40 cellular contexts compared by ENCODE assay signal in genomic region chr2:190339394-190339793, GRCh38.
"Had no signal": no experiment of that assay in that cellular context is flagged by ENCODE, and none has a peak within 500 bp of the region (broad histone marks: within the 10 kb centered on the region; RNA-seq: fewer than 3 reads in every experiment).

No MANE protein-coding gene starts in this region.

- H3K27ac Mint-ChIP-seq: activated naive CD4-positive, alpha-beta T cell treated with anti-CD3 and anti-CD28 coated beads for 36 hours; activated naive CD4-positive, alpha-beta T cell treated with anti-CD3 and anti-CD28 coated beads, Interleukin-2, amount 10 ng/mL, durations not matched to agents 7 days and 5 days; activated naive CD4-positive, alpha-beta T cell treated with anti-CD3 and anti-CD28 coated beads, Interleukin-2, amount 50 U/mL, for 24 hours; activated naive CD4-positive, alpha-beta T cell treated with anti-CD3 and anti-CD28 coated beads, Interleukin-2, amount 50 U/mL, for 72 hours; activated naive CD8-positive, alpha-beta T cell; activated naive CD8-positive, alpha-beta T cell treated with anti-CD3 and anti-CD28 coated beads for 36 hours; activated naive CD8-positive, alpha-beta T cell treated with anti-CD3 and anti-CD28 coated beads, Interleukin-2, amount 10 ng/mL, durations not matched to agents 7 days and 5 days; activated naive CD8-positive, alpha-beta T cell treated with anti-CD3 and anti-CD28 coated beads, Interleukin-2, amount 50 U/mL, for 24 hours; activated T-cell treated with anti-CD3 and anti-CD28 coated beads, Interleukin-2, amount 50 U/mL, for 24 hours; activated T-cell treated with anti-CD3 and anti-CD28 coated beads, Interleukin-2, amount 50 U/mL, for 72 hours; activated T-helper 1 cell treated with anti-CD3 and anti-CD28 coated beads, Interleukin-12 subunit alpha, Interleukin-12 subunit beta, Interleukin-2, Interleukin-4 antibody, amounts not matched to agents 30 ng/mL and 10 ng/mL and 1 ng/mL, durations not matched to agents 14 hours and 24 hours and 36 hours; activated T-helper 17 cell treated with anti-CD3 and anti-CD28 coated beads, Interleukin-2, amount 50 U/mL, for 72 hours; activated T-helper 2 cell treated with anti-CD3 and anti-CD28 coated beads, Interferon-gamma antibody, Interleukin-2, Interleukin-4, amounts not matched to agents 10 μg/mL and 5 μg/mL and 100 μg/mL, durations not matched to agents 14 hours and 24 hours and 36 hours; brain had no signal

- H3K9me3 Mint-ChIP-seq: activated naive CD4-positive, alpha-beta T cell treated with anti-CD3 and anti-CD28 coated beads for 36 hours; activated naive CD4-positive, alpha-beta T cell treated with anti-CD3 and anti-CD28 coated beads, Interleukin-2, amount 10 ng/mL, durations not matched to agents 7 days and 5 days; activated naive CD4-positive, alpha-beta T cell treated with anti-CD3 and anti-CD28 coated beads, Interleukin-2, amount 50 U/mL, for 24 hours; activated naive CD4-positive, alpha-beta T cell treated with anti-CD3 and anti-CD28 coated beads, Interleukin-2, amount 50 U/mL, for 72 hours; activated naive CD8-positive, alpha-beta T cell treated with anti-CD3 and anti-CD28 coated beads for 36 hours; activated naive CD8-positive, alpha-beta T cell treated with anti-CD3 and anti-CD28 coated beads, Interleukin-2, amount 10 ng/mL, durations not matched to agents 7 days and 5 days; activated naive CD8-positive, alpha-beta T cell treated with anti-CD3 and anti-CD28 coated beads, Interleukin-2, amount 50 U/mL, for 24 hours; activated T-cell treated with anti-CD3 and anti-CD28 coated beads, Interleukin-2, amount 50 U/mL, for 24 hours; activated T-cell treated with anti-CD3 and anti-CD28 coated beads, Interleukin-2, amount 50 U/mL, for 4 hours; activated T-cell treated with anti-CD3 and anti-CD28 coated beads, Interleukin-2, amount 50 U/mL, for 72 hours; activated T-helper 1 cell treated with anti-CD3 and anti-CD28 coated beads, Interleukin-12 subunit alpha, Interleukin-12 subunit beta, Interleukin-2, Interleukin-4 antibody, amounts not matched to agents 30 ng/mL and 10 ng/mL and 1 ng/mL, durations not matched to agents 14 hours and 24 hours and 36 hours; activated T-helper 17 cell treated with anti-CD3 and anti-CD28 coated beads, Interleukin-2, amount 50 U/mL, for 72 hours; activated T-helper 2 cell treated with anti-CD3 and anti-CD28 coated beads, Interferon-gamma antibody, Interleukin-2, Interleukin-4, amounts not matched to agents 10 μg/mL and 5 μg/mL and 100 μg/mL, durations not matched to agents 14 hours and 24 hours and 36 hours; central memory CD8-positive, alpha-beta T cell had no signal

- H3K36me3 ChIP-seq: adrenal gland, ascending aorta, brain microvascular endothelial cell, breast epithelium, cardiac muscle cell had no signal

- DNase-seq: activated effector memory CD4-positive, alpha-beta T cell treated with anti-CD3 and anti-CD28 coated beads, Interleukin-2, amount 50 U/mL, for 16 hours; activated effector memory CD4-positive, alpha-beta T cell treated with Interleukin-2 at 50 U/mL for 16 hours; activated gamma-delta T cell; activated gamma-delta T cell treated with Interleukin-2 at 50 U/mL for 16 hours; activated naive CD4-positive, alpha-beta T cell; activated naive CD4-positive, alpha-beta T cell treated with anti-CD3 and anti-CD28 coated beads for 36 hours; activated naive CD4-positive, alpha-beta T cell treated with anti-CD3 and anti-CD28 coated beads, Interleukin-2, amount 10 ng/mL, durations not matched to agents 7 days and 5 days; activated naive CD4-positive, alpha-beta T cell treated with anti-CD3 and anti-CD28 coated beads, Interleukin-2, amount 50 U/mL, for 16 hours; activated naive CD4-positive, alpha-beta T cell treated with Interleukin-2 at 50 U/mL for 16 hours; activated naive CD8-positive, alpha-beta T cell treated with anti-CD3 and anti-CD28 coated beads for 36 hours; activated naive CD8-positive, alpha-beta T cell treated with anti-CD3 and anti-CD28 coated beads, Interleukin-2, amount 10 ng/mL, durations not matched to agents 7 days and 5 days; activated naive CD8-positive, alpha-beta T cell treated with anti-CD3 and anti-CD28 coated beads, Interleukin-2, amount 50 U/mL, for 24 hours; activated T-cell treated with anti-CD3 and anti-CD28 coated beads, Interleukin-2, amount 50 U/mL, for 1 hour; activated T-cell treated with anti-CD3 and anti-CD28 coated beads, Interleukin-2, amount 50 U/mL, for 24 hours; activated T-cell treated with anti-CD3 and anti-CD28 coated beads, Interleukin-2, amount 50 U/mL, for 4 hours; activated T-cell treated with anti-CD3 and anti-CD28 coated beads, Interleukin-2, amount 50 U/mL, for 48 hours; activated T-cell treated with anti-CD3 and anti-CD28 coated beads, Interleukin-2, amount 50 U/mL, for 72 hours; adrenal gland; amniotic stem cell; amygdala; anterior cingulate cortex; aorta; body of pancreas; brain microvascular endothelial cell; caudate nucleus; central memory CD4-positive, alpha-beta T cell; cerebellar nuclear complex had no signal

- H3K9me3 ChIP-seq: adrenal gland, ascending aorta, body of pancreas, breast epithelium had no signal

- H3K4me1 Mint-ChIP-seq: activated T-helper 17 cell treated with anti-CD3 and anti-CD28 coated beads, Interleukin-2, amount 50 U/mL, for 72 hours had no signal

- H3K4me3 ChIP-seq: adrenal gland, ascending aorta, body of pancreas, breast epithelium, cardiac muscle cell had no signal

- H3K4me1 ChIP-seq: breast epithelium had no signal

- FAIRE-seq: astrocyte, bronchial epithelial cell had no signal

- H3K27ac ChIP-seq: adrenal gland, ascending aorta, brain microvascular endothelial cell, breast epithelium, cardiac muscle cell had no signal

- H3K27me3 Mint-ChIP-seq: activated naive CD4-positive, alpha-beta T cell treated with anti-CD3 and anti-CD28 coated beads, Interleukin-2, amount 50 U/mL, for 24 hours; activated naive CD8-positive, alpha-beta T cell; activated naive CD8-positive, alpha-beta T cell treated with anti-CD3 and anti-CD28 coated beads for 36 hours; activated T-cell treated with anti-CD3 and anti-CD28 coated beads, Interleukin-2, amount 50 U/mL, for 24 hours; activated T-helper 17 cell treated with anti-CD3 and anti-CD28 coated beads, Interleukin-2, amount 50 U/mL, for 72 hours; brain; central memory CD8-positive, alpha-beta T cell had no signal

- ATAC-seq: activated naive CD4-positive, alpha-beta T cell treated with anti-CD3 and anti-CD28 coated beads, Interleukin-2, amount 50 U/mL, for 72 hours; activated naive CD8-positive, alpha-beta T cell treated with anti-CD3 and anti-CD28 coated beads, Interleukin-2, amount 50 U/mL, for 24 hours; activated T-cell treated with anti-CD3 and anti-CD28 coated beads, Interleukin-2, amount 50 U/mL, for 4 hours; activated T-cell treated with anti-CD3 and anti-CD28 coated beads, Interleukin-2, amount 50 U/mL, for 72 hours; activated T-helper 17 cell treated with anti-CD3 and anti-CD28 coated beads, Interleukin-2, amount 50 U/mL, for 72 hours; body of pancreas had no signal

- H3K27me3 ChIP-seq: adrenal gland, ascending aorta, body of pancreas, brain microvascular endothelial cell, breast epithelium had no signal

- H3K4me3 Mint-ChIP-seq: activated naive CD4-positive, alpha-beta T cell treated with anti-CD3 and anti-CD28 coated beads for 36 hours; activated naive CD4-positive, alpha-beta T cell treated with anti-CD3 and anti-CD28 coated beads, Interleukin-2, amount 10 ng/mL, durations not matched to agents 7 days and 5 days; activated naive CD4-positive, alpha-beta T cell treated with anti-CD3 and anti-CD28 coated beads, Interleukin-2, amount 50 U/mL, for 24 hours; activated naive CD8-positive, alpha-beta T cell; activated naive CD8-positive, alpha-beta T cell treated with anti-CD3 and anti-CD28 coated beads for 36 hours; activated naive CD8-positive, alpha-beta T cell treated with anti-CD3 and anti-CD28 coated beads, Interleukin-2, amount 10 ng/mL, durations not matched to agents 7 days and 5 days; activated naive CD8-positive, alpha-beta T cell treated with anti-CD3 and anti-CD28 coated beads, Interleukin-2, amount 50 U/mL, for 24 hours; activated T-cell treated with anti-CD3 and anti-CD28 coated beads, Interleukin-2, amount 50 U/mL, for 24 hours; activated T-cell treated with anti-CD3 and anti-CD28 coated beads, Interleukin-2, amount 50 U/mL, for 4 hours; activated T-cell treated with anti-CD3 and anti-CD28 coated beads, Interleukin-2, amount 50 U/mL, for 72 hours; activated T-helper 1 cell treated with anti-CD3 and anti-CD28 coated beads, Interleukin-12 subunit alpha, Interleukin-12 subunit beta, Interleukin-2, Interleukin-4 antibody, amounts not matched to agents 30 ng/mL and 10 ng/mL and 1 ng/mL, durations not matched to agents 14 hours and 24 hours and 36 hours; activated T-helper 17 cell treated with anti-CD3 and anti-CD28 coated beads, Interleukin-2, amount 50 U/mL, for 72 hours; central memory CD8-positive, alpha-beta T cell had no signal

- H3K36me3 Mint-ChIP-seq: activated naive CD4-positive, alpha-beta T cell treated with anti-CD3 and anti-CD28 coated beads, Interleukin-2, amount 10 ng/mL, durations not matched to agents 7 days and 5 days; activated naive CD4-positive, alpha-beta T cell treated with anti-CD3 and anti-CD28 coated beads, Interleukin-2, amount 50 U/mL, for 24 hours; activated naive CD8-positive, alpha-beta T cell; activated naive CD8-positive, alpha-beta T cell treated with anti-CD3 and anti-CD28 coated beads for 36 hours; activated naive CD8-positive, alpha-beta T cell treated with anti-CD3 and anti-CD28 coated beads, Interleukin-2, amount 10 ng/mL, durations not matched to agents 7 days and 5 days; brain had no signal
